Comparison of ENCODE assay signal across 1 cellular context in the genomic region with DNA sequence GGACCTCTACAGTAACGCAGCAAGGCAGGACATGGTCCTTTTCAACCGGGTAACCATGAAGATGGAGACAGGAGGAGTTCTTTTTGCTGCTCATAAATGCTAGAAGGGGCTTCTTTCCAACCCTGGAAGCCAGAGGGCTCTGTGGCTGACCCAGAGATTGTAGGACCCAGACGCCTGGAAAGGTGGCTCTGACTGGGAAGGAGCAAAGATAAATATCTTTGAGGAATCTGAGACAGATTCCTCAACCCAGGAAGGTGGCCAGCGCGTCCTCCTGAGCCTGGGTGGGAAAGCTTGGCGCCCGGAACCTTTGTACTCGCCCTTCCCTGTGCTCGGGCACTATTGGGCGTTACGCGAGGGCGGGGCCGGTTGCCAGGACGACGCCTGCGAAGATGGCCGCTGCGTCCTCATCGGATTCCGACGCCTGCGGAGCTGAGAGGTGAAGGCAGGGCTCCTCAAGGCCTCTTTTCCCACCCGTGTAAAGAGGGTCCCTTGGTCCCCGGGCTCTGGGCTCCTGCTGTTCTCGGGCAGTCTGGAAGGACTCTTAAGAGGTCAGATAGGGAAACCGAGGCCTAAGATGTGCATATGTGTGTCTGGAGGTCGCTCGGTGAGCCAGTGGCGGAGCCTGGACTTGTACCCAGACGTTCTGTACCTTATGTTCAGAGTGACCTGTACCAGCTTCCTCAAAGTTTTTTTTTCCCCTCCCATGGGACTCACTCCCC.
TF ChIP-seq lines count a peak whose summit lies in the region.

A gene (plus strand): TSS at position 365 of the 719 bp plus-strand sequence. CDS start 25 bp downstream, at position 390.

TF ChIP-seq in K562, 482 proteins besides CTCF, POLR2A, EP300 and RAD21 (continued from another document and continues in another):
- TF ChIP-seq, protein P1, sequence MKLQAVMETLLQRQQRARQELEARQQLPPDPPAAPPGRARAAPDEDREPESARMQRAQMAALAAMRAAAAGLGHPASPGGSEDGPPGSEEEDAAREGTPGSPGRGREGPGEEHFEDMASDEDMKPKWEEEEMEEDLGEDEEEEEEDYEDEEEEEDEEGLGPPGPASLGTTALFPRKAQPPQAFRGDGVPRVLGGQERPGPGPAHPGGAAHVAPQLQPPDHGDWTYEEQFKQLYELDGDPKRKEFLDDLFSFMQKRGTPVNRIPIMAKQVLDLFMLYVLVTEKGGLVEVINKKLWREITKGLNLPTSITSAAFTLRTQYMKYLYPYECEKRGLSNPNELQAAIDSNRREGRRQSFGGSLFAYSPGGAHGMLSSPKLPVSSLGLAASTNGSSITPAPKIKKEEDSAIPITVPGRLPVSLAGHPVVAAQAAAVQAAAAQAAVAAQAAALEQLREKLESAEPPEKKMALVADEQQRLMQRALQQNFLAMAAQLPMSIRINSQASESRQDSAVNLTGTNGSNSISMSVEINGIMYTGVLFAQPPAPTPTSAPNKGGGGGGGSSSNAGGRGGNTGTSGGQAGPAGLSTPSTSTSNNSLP (IDR thresholded peaks at IDR 0.05; ENCODE audit: borderline replicate concordance, low read depth, low read length): no peak
- TF ChIP-seq, protein P2, sequence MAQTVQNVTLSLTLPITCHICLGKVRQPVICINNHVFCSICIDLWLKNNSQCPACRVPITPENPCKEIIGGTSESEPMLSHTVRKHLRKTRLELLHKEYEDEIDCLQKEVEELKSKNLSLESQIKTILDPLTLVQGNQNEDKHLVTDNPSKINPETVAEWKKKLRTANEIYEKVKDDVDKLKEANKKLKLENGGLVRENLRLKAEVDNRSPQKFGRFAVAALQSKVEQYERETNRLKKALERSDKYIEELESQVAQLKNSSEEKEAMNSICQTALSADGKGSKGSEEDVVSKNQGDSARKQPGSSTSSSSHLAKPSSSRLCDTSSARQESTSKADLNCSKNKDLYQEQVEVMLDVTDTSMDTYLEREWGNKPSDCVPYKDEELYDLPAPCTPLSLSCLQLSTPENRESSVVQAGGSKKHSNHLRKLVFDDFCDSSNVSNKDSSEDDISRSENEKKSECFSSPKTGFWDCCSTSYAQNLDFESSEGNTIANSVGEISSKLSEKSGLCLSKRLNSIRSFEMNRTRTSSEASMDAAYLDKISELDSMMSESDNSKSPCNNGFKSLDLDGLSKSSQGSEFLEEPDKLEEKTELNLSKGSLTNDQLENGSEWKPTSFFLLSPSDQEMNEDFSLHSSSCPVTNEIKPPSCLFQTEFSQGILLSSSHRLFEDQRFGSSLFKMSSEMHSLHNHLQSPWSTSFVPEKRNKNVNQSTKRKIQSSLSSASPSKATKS (CRISPR knock-in tag; IDR thresholded peaks at IDR 0.05): no peak
- no peak for TF ChIP-seq HEY1 (CRISPR knock-in tag; IDR thresholded peaks at IDR 0.05; ENCODE audit: borderline replicate concordance)
- no peak for TF ChIP-seq SMAD1 (IDR thresholded peaks at IDR 0.05; ENCODE audit: low read depth, low read length, partially characterized antibody)
- no peak for TF ChIP-seq CBFB (CRISPR knock-in tag; IDR thresholded peaks at IDR 0.05)
- TF ChIP-seq ZFP1 (CRISPR knock-in tag; IDR thresholded peaks at IDR 0.05): no peak
- peak; percentile 63 for TF ChIP-seq SUPT5H (IDR thresholded peaks at IDR 0.05)
- TF ChIP-seq, protein P3, sequence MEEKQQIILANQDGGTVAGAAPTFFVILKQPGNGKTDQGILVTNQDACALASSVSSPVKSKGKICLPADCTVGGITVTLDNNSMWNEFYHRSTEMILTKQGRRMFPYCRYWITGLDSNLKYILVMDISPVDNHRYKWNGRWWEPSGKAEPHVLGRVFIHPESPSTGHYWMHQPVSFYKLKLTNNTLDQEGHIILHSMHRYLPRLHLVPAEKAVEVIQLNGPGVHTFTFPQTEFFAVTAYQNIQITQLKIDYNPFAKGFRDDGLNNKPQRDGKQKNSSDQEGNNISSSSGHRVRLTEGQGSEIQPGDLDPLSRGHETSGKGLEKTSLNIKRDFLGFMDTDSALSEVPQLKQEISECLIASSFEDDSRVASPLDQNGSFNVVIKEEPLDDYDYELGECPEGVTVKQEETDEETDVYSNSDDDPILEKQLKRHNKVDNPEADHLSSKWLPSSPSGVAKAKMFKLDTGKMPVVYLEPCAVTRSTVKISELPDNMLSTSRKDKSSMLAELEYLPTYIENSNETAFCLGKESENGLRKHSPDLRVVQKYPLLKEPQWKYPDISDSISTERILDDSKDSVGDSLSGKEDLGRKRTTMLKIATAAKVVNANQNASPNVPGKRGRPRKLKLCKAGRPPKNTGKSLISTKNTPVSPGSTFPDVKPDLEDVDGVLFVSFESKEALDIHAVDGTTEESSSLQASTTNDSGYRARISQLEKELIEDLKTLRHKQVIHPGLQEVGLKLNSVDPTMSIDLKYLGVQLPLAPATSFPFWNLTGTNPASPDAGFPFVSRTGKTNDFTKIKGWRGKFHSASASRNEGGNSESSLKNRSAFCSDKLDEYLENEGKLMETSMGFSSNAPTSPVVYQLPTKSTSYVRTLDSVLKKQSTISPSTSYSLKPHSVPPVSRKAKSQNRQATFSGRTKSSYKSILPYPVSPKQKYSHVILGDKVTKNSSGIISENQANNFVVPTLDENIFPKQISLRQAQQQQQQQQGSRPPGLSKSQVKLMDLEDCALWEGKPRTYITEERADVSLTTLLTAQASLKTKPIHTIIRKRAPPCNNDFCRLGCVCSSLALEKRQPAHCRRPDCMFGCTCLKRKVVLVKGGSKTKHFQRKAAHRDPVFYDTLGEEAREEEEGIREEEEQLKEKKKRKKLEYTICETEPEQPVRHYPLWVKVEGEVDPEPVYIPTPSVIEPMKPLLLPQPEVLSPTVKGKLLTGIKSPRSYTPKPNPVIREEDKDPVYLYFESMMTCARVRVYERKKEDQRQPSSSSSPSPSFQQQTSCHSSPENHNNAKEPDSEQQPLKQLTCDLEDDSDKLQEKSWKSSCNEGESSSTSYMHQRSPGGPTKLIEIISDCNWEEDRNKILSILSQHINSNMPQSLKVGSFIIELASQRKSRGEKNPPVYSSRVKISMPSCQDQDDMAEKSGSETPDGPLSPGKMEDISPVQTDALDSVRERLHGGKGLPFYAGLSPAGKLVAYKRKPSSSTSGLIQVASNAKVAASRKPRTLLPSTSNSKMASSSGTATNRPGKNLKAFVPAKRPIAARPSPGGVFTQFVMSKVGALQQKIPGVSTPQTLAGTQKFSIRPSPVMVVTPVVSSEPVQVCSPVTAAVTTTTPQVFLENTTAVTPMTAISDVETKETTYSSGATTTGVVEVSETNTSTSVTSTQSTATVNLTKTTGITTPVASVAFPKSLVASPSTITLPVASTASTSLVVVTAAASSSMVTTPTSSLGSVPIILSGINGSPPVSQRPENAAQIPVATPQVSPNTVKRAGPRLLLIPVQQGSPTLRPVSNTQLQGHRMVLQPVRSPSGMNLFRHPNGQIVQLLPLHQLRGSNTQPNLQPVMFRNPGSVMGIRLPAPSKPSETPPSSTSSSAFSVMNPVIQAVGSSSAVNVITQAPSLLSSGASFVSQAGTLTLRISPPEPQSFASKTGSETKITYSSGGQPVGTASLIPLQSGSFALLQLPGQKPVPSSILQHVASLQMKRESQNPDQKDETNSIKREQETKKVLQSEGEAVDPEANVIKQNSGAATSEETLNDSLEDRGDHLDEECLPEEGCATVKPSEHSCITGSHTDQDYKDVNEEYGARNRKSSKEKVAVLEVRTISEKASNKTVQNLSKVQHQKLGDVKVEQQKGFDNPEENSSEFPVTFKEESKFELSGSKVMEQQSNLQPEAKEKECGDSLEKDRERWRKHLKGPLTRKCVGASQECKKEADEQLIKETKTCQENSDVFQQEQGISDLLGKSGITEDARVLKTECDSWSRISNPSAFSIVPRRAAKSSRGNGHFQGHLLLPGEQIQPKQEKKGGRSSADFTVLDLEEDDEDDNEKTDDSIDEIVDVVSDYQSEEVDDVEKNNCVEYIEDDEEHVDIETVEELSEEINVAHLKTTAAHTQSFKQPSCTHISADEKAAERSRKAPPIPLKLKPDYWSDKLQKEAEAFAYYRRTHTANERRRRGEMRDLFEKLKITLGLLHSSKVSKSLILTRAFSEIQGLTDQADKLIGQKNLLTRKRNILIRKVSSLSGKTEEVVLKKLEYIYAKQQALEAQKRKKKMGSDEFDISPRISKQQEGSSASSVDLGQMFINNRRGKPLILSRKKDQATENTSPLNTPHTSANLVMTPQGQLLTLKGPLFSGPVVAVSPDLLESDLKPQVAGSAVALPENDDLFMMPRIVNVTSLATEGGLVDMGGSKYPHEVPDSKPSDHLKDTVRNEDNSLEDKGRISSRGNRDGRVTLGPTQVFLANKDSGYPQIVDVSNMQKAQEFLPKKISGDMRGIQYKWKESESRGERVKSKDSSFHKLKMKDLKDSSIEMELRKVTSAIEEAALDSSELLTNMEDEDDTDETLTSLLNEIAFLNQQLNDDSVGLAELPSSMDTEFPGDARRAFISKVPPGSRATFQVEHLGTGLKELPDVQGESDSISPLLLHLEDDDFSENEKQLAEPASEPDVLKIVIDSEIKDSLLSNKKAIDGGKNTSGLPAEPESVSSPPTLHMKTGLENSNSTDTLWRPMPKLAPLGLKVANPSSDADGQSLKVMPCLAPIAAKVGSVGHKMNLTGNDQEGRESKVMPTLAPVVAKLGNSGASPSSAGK (IDR thresholded peaks at IDR 0.05): no peak
- no peak for TF ChIP-seq SPI1 (IDR thresholded peaks at IDR 0.05; ENCODE audit: borderline replicate concordance, low read depth, low read length)
- TF ChIP-seq NFXL1 (CRISPR knock-in tag; IDR thresholded peaks at IDR 0.05): no peak
- TF ChIP-seq, protein P4, sequence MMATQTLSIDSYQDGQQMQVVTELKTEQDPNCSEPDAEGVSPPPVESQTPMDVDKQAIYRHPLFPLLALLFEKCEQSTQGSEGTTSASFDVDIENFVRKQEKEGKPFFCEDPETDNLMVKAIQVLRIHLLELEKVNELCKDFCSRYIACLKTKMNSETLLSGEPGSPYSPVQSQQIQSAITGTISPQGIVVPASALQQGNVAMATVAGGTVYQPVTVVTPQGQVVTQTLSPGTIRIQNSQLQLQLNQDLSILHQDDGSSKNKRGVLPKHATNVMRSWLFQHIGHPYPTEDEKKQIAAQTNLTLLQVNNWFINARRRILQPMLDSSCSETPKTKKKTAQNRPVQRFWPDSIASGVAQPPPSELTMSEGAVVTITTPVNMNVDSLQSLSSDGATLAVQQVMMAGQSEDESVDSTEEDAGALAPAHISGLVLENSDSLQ (IDR thresholded peaks at IDR 0.05): no peak
- TF ChIP-seq, protein P5, sequence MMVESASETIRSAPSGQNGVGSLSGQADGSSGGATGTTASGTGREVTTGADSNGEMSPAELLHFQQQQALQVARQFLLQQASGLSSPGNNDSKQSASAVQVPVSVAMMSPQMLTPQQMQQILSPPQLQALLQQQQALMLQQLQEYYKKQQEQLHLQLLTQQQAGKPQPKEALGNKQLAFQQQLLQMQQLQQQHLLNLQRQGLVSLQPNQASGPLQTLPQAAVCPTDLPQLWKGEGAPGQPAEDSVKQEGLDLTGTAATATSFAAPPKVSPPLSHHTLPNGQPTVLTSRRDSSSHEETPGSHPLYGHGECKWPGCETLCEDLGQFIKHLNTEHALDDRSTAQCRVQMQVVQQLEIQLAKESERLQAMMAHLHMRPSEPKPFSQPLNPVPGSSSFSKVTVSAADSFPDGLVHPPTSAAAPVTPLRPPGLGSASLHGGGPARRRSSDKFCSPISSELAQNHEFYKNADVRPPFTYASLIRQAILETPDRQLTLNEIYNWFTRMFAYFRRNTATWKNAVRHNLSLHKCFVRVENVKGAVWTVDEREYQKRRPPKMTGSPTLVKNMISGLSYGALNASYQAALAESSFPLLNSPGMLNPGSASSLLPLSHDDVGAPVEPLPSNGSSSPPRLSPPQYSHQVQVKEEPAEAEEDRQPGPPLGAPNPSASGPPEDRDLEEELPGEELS (CRISPR knock-in tag; IDR thresholded peaks at IDR 0.05; ENCODE audit: borderline replicate concordance): no peak
- TF ChIP-seq, protein P6, sequence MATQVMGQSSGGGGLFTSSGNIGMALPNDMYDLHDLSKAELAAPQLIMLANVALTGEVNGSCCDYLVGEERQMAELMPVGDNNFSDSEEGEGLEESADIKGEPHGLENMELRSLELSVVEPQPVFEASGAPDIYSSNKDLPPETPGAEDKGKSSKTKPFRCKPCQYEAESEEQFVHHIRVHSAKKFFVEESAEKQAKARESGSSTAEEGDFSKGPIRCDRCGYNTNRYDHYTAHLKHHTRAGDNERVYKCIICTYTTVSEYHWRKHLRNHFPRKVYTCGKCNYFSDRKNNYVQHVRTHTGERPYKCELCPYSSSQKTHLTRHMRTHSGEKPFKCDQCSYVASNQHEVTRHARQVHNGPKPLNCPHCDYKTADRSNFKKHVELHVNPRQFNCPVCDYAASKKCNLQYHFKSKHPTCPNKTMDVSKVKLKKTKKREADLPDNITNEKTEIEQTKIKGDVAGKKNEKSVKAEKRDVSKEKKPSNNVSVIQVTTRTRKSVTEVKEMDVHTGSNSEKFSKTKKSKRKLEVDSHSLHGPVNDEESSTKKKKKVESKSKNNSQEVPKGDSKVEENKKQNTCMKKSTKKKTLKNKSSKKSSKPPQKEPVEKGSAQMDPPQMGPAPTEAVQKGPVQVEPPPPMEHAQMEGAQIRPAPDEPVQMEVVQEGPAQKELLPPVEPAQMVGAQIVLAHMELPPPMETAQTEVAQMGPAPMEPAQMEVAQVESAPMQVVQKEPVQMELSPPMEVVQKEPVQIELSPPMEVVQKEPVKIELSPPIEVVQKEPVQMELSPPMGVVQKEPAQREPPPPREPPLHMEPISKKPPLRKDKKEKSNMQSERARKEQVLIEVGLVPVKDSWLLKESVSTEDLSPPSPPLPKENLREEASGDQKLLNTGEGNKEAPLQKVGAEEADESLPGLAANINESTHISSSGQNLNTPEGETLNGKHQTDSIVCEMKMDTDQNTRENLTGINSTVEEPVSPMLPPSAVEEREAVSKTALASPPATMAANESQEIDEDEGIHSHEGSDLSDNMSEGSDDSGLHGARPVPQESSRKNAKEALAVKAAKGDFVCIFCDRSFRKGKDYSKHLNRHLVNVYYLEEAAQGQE (CRISPR knock-in tag; IDR thresholded peaks at IDR 0.05; ENCODE audit: low read depth): 0 out of 2 replicates have a peak, but pooled peaks have one; percentile 60
- no peak for TF ChIP-seq FUS (optimal IDR thresholded peaks at IDR 0.05; ENCODE audit: low read depth, low read length)
- TF ChIP-seq, protein P7, sequence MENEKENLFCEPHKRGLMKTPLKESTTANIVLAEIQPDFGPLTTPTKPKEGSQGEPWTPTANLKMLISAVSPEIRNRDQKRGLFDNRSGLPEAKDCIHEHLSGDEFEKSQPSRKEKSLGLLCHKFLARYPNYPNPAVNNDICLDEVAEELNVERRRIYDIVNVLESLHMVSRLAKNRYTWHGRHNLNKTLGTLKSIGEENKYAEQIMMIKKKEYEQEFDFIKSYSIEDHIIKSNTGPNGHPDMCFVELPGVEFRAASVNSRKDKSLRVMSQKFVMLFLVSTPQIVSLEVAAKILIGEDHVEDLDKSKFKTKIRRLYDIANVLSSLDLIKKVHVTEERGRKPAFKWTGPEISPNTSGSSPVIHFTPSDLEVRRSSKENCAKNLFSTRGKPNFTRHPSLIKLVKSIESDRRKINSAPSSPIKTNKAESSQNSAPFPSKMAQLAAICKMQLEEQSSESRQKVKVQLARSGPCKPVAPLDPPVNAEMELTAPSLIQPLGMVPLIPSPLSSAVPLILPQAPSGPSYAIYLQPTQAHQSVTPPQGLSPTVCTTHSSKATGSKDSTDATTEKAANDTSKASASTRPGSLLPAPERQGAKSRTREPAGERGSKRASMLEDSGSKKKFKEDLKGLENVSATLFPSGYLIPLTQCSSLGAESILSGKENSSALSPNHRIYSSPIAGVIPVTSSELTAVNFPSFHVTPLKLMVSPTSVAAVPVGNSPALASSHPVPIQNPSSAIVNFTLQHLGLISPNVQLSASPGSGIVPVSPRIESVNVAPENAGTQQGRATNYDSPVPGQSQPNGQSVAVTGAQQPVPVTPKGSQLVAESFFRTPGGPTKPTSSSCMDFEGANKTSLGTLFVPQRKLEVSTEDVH (IDR thresholded peaks at IDR 0.05; ENCODE audit: low read depth, partially characterized antibody): peak; percentile 31
- no peak for TF ChIP-seq ZSCAN32 (CRISPR knock-in tag; IDR thresholded peaks at IDR 0.05)
- no peak for TF ChIP-seq ZNF696 (CRISPR knock-in tag; conservative IDR thresholded peaks at IDR 0.05)
- no peak for TF ChIP-seq POLR3A (IDR thresholded peaks at IDR 0.05; ENCODE audit: borderline replicate concordance, extremely low read depth, insufficient read depth, insufficient read length)
